ENCODE assay signal across 19 cellular contexts in genomic region chr13:43782686-43783085, GRCh38. TPM values are rescaled to one million over a fixed set of nuclear protein-coding genes. Genes with fewer than 3 reads are reported as not detected.
DNase-seq lines count a peak whose midpoint lies in the region; TF ChIP-seq lines count a peak whose summit lies in the region.
"Had no signal": no experiment of that assay in that cellular context is flagged by ENCODE, and none has a peak within 500 bp of the region (broad histone marks: within the 10 kb centered on the region; RNA-seq: fewer than 3 reads in every experiment).

No MANE protein-coding gene starts in this region.

- peaks cover 5% of the 10 kb centered on the region for H3K27me3 Mint-ChIP-seq in endothelial cell (ENCODE audit: unreplicated experiment)

- no peak for TF ChIP-seq CTCF in endothelial cell (IDR thresholded peaks at IDR 0.05; ENCODE audit: unreplicated experiment)

- no peaks in the 10 kb centered on the region for H3K36me3 Mint-ChIP-seq in endothelial cell (ENCODE audit: low read depth, unreplicated experiment)

- H3K4me3 Mint-ChIP-seq in endothelial cell (ENCODE audit: unreplicated experiment), result no peak overlapping the region
- H3K4me3 Mint-ChIP-seq: HFFc6 had no signal

- DNase-seq in NCI-H2171 treated with DMSO at 0.1 percent for 48 hours (lab: John Stamatoyannopoulos, UW), result peak; percentile 23
- DNase-seq in NCI-H2171 (lab: John Stamatoyannopoulos, UW), result no peak
- peak; percentile 38 for DNase-seq in NCI-H69 (lab: John Stamatoyannopoulos, UW)
- DNase-seq in endothelial cell (ENCODE audit: low spot score), result no peak
- peak; percentile 6 for DNase-seq in kidney tubule cell (ENCODE audit: low spot score)
- no peak for DNase-seq in NCI-H187 (lab: John Stamatoyannopoulos, UW)
- DNase-seq in middle frontal gyrus (ENCODE audit: extremely low spot score, low spot score), result no peak
- DNase-seq in NCI-H2196 (lab: John Stamatoyannopoulos, UW; ENCODE audit: unreplicated experiment), result no peak
- DNase-seq: BE2C, HFFc6, Kasumi-1, MG63, NCI-H1694 treated with DMSO at 0.1 percent for 48 hours, NCI-H446, NCI-H526 treated with DMSO at 0.1 percent for 48 hours, RPMI8226, SHP77 treated with DMSO at 0.1 percent for 48 hours, SW 1271 had no signal

- peaks cover 9% of the 10 kb centered on the region for H3K4me1 Mint-ChIP-seq in endothelial cell (ENCODE audit: unreplicated experiment)

- H3K27ac Mint-ChIP-seq in endothelial cell (ENCODE audit: unreplicated experiment), result peak overlapping the region; percentile 45
- H3K27ac Mint-ChIP-seq: HFFc6 had no signal

- no peaks in the 10 kb centered on the region for H3K9me3 Mint-ChIP-seq in endothelial cell (ENCODE audit: unreplicated experiment)
- H3K9me3 Mint-ChIP-seq: HFFc6 had no signal

RNA-seq across cellular contexts. Expression of gene ENOX1, which starts 4.1 kb away (rescaled TPM):
- 1.7 TPM for total RNA-seq in endothelial cell (ENCODE audit: unreplicated experiment)
- total RNA-seq: G401 had no signal

Comparison
In these comparisons a context has a peak if more than half of its experiments do, and no peak if none do; other contexts are left out.
1. DNase-seq: peak in NCI-H2171 treated with DMSO at 0.1 percent for 48 hours (single experiment), NCI-H69 (single experiment) and kidney tubule cell (single experiment); none in NCI-H2171 (single experiment), endothelial cell (single experiment), NCI-H187 (0 of 2), middle frontal gyrus (single experiment) and NCI-H2196 (single experiment).